In genomic region chr20:25039697-25040437, GRCh38 we compare ENCODE assay signal across 8 cellular contexts. TPM values are rescaled to one million over a fixed set of nuclear protein-coding genes. Genes with fewer than 3 reads are reported as not detected.
A peak's percentile ranks its signal among the peaks of the same experiment; 100 is the strongest.
DNase-seq lines count a peak whose midpoint lies in the region; ATAC-seq and TF ChIP-seq lines count a peak whose summit lies in the region.

No MANE protein-coding gene starts in this region.

- DNase-seq in AG20443 (ENCODE audit: low spot score) (peak; percentile 69), NCI-H446 treated with DMSO at 0.1 percent for 48 hours (lab: John Stamatoyannopoulos, UW) (peak; percentile 66), fibroblast of the aortic adventitia (ENCODE audit: low read depth) (peak; percentile 97), D341Med (ENCODE audit: low spot score) (no peak), NCI-H1694 treated with DMSO at 0.1 percent for 48 hours (lab: John Stamatoyannopoulos, UW) (no peak), NCI-H187 (lab: John Stamatoyannopoulos, UW) (no peak)

- peak overlapping the region in 2 of 3 experiments; percentile 86 to 87 for H3K27ac Mint-ChIP-seq in nephron

- TF ChIP-seq CTCF in fibroblast of the aortic adventitia (IDR thresholded peaks at IDR 0.05; ENCODE audit: insufficient read depth, low read length) (no peak), nephron (IDR thresholded peaks at IDR 0.05; ENCODE audit: unreplicated experiment in 3 of 3) (no peak)

- no peak for ATAC-seq in GM21515 (IDR thresholded peaks at IDR 0.05; ENCODE audit: unreplicated experiment)

- H3K4me3 Mint-ChIP-seq in nephron = peak overlapping the region in 1 of 3 experiments; percentile 20

- peaks cover 53% of the 10 kb centered on the region for H3K4me1 Mint-ChIP-seq in nephron

- no peaks in the 10 kb centered on the region for H3K9me3 Mint-ChIP-seq in nephron

- peaks cover 4% of the 10 kb centered on the region for H3K27me3 Mint-ChIP-seq in nephron (ENCODE audit: low read depth)

- H3K36me3 Mint-ChIP-seq in nephron (ENCODE audit: low read depth) = no peaks in the 10 kb centered on the region

- no peak overlapping the region for H3K4me3 ChIP-seq in fibroblast of the aortic adventitia (ENCODE audit: low read depth, low read length)

RNA-seq across cellular contexts. Expression of gene ACSS1, which starts 18.1 kb away (rescaled TPM):
- total RNA-seq in fibroblast of the aortic adventitia (ENCODE audit: low replicate concordance) = 0.99 and 2.5 TPM in 2 replicates

RNA-seq across cellular contexts. Expression of gene VSX1, which starts 42.1 kb away (rescaled TPM):
- not detected in 2 replicates for total RNA-seq in fibroblast of the aortic adventitia (ENCODE audit: low replicate concordance)

RNA-seq across cellular contexts. Expression of gene APMAP, which starts 47.3 kb away (rescaled TPM):
- total RNA-seq in fibroblast of the aortic adventitia (ENCODE audit: low replicate concordance) = 40.7 and 132 TPM in 2 replicates

Comparison
In these comparisons a context has a peak if more than half of its experiments do, and no peak if none do; other contexts are left out.
1. DNase-seq: peak in AG20443 (single experiment), NCI-H446 treated with DMSO at 0.1 percent for 48 hours (single experiment) and fibroblast of the aortic adventitia (single experiment); none in D341Med (single experiment), NCI-H1694 treated with DMSO at 0.1 percent for 48 hours (single experiment) and NCI-H187 (0 of 2).